Comparison of ENCODE assay signal across 8 cellular contexts in the genomic region with DNA sequence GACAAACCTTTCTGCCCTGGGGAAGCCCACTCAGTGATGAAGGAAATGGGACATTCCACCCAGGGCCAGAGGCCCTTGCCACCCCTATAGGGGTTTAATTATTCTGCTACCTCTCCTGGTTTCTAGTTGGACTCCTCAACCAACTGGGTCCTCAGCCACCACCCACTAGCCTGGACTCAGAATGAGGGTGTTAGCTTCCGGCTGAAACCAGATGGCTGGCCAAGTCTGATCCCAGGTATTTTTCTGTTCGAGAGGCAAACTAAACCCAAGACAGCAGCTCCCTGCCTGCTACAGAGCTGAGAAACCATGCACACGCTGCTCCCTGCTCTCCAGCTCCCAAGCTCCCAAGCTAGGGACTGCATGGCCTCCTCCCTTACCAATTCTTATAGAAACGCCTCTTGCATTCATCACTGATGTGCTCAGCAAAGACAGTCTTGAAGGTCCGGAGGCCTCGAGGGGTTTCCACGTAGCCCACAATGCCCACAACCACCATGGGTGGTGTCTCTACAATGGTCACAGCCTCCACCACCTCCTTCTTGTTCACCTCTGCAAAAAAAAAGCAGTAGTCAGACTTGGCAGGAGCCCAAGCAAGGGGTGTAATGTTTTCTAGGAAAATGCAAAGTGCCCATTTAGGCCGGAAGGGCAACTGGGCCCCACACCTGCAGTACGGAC. TPM values are rescaled to one million over a fixed set of nuclear protein-coding genes. Genes with fewer than 3 reads are reported as not detected.
A peak's percentile ranks its signal among the peaks of the same experiment; 100 is the strongest.
DNase-seq lines count a peak whose midpoint lies in the region; ATAC-seq lines count a peak whose summit lies in the region.

No MANE protein-coding gene starts in this region.

- WGBS in iPS DF 6.9 (ENCODE audit: insufficient coverage, insufficient read length) = no CpG with 5 or more reads among the region's 9 CpGs

- H2AFZ ChIP-seq in ACC112 (ENCODE audit: low read length, unreplicated experiment) = no peak overlapping the region

- H3K4me1 ChIP-seq in ACC112 (ENCODE audit: control insufficient read depth, insufficient read depth, low read length, unreplicated experiment) (peaks cover 16% of the 10 kb centered on the region), iPS DF 6.9 (ENCODE audit: control insufficient read depth, insufficient read depth, low read length) (0 out of 2 replicates have a peak, but pooled peaks cover 1% of the 10 kb centered on the region), stomach smooth muscle (ENCODE audit: control insufficient read depth, insufficient read depth, low read length) (peaks cover 49% of the 10 kb centered on the region)

- peak overlapping the region; percentile 99 for H3K4me3 ChIP-seq in ACC112 (ENCODE audit: low read depth, low read length)
- peak overlapping the region; percentile 8 for H3K4me3 ChIP-seq in H7 (ENCODE audit: insufficient read depth, low read depth, low read length)
- H3K4me3 ChIP-seq in iPS DF 6.9 (ENCODE audit: low read length) = peak overlapping the region; percentile 19; the same call in 1 of the 2 replicates
- H3K4me3 ChIP-seq in stomach smooth muscle (ENCODE audit: low read length in 2 of 2) = peak overlapping the region; percentile 22 to 94

- no peaks in the 10 kb centered on the region for H3K27me3 ChIP-seq in ACC112 (ENCODE audit: insufficient read depth, low read length)
- H3K27me3 ChIP-seq in H7 (ENCODE audit: control insufficient read depth, insufficient read depth, low read length) = no peaks in the 10 kb centered on the region
- no peaks in the 10 kb centered on the region for H3K27me3 ChIP-seq in iPS DF 6.9 (ENCODE audit: control insufficient read depth, insufficient read depth, low read length)
- H3K27me3 ChIP-seq in stomach smooth muscle (ENCODE audit: control insufficient read depth in 1 of 2, insufficient read depth in 2 of 2, low read length in 2 of 2) = no peaks in the 10 kb centered on the region

- peak overlapping the region; percentile 96 to 99 for H3K9ac ChIP-seq in stomach smooth muscle (ENCODE audit: low read length in 2 of 2)

- ATAC-seq in GM18858 (IDR thresholded peaks at IDR 0.05; ENCODE audit: unreplicated experiment) (no peak), HG02885 (IDR thresholded peaks at IDR 0.05; ENCODE audit: poor library complexity, unreplicated experiment) (no peak)

- no peaks in the 10 kb centered on the region for H3K9me3 ChIP-seq in iPS DF 6.9 (ENCODE audit: control insufficient read depth, insufficient read depth, low read length)
- H3K9me3 ChIP-seq in stomach smooth muscle (ENCODE audit: control insufficient read depth in 2 of 2, low read length in 2 of 2) = no peaks in the 10 kb centered on the region

- H3K36me3 ChIP-seq in ACC112 (ENCODE audit: insufficient read depth, low read length) (peaks cover 44% of the 10 kb centered on the region), H7 (replicated peaks; ENCODE audit: control insufficient read depth, insufficient read depth, low read length) (peaks cover 61% of the 10 kb centered on the region), iPS DF 6.9 (ENCODE audit: control insufficient read depth, insufficient read depth, low read length) (peaks cover 56% of the 10 kb centered on the region), stomach smooth muscle (ENCODE audit: control insufficient read depth in 2 of 2, insufficient read depth in 2 of 2, low read length in 2 of 2) (peaks cover 58% of the 10 kb centered on the region in 2 donors)

- DNase-seq in H7 = peak; percentile 30
- peak; percentile 72 for DNase-seq in activated CD8-positive, alpha-beta memory T cell treated with anti-CD3 and anti-CD28 coated beads, Interleukin-2, amount 50 U/mL, for 48 hours
- DNase-seq in iPS DF 6.9 (ENCODE audit: low read depth, low spot score) = no peak
- no peak for DNase-seq in HPDE6-E6E7 (ENCODE audit: extremely low spot score)

- peak overlapping the region; percentile 93 for H3K27ac ChIP-seq in ACC112 (ENCODE audit: low read depth, low read length)
- no peak overlapping the region for H3K27ac ChIP-seq in iPS DF 6.9 (ENCODE audit: low read length)
- peak overlapping the region; percentile 18 for H3K27ac ChIP-seq in stomach smooth muscle (ENCODE audit: low read length)

- H3K79me2 ChIP-seq in ACC112 (ENCODE audit: control insufficient read depth, insufficient read depth, low read length, unreplicated experiment) = peaks cover 58% of the 10 kb centered on the region

RNA-seq across cellular contexts. Expression of gene RPL3, which starts 2.2 kb away (rescaled TPM):
- 3,029 and 3,176 TPM in 2 replicates for total RNA-seq in H7 (2014; rRNA removed; shearing (Covaris generic))

RNA-seq across cellular contexts. Expression of gene SYNGR1, which starts 32.6 kb away (rescaled TPM):
- total RNA-seq in H7 (2014; rRNA removed; shearing (Covaris generic)) = 24.4 and 37.9 TPM in 2 replicates

Comparison
In these comparisons a context has a peak if more than half of its experiments do, and no peak if none do; other contexts are left out.
1. H3K4me3 ChIP-seq: peak in every context shown above with its lines; median percentile 99 in ACC112; 58 in stomach smooth muscle; 19 in iPS DF 6.9; 8 in H7.
2. DNase-seq: peak in H7 (single experiment) and activated CD8-positive, alpha-beta memory T cell treated with anti-CD3 and anti-CD28 coated beads, Interleukin-2, amount 50 U/mL, for 48 hours (single experiment); none in iPS DF 6.9 (single experiment) and HPDE6-E6E7 (single experiment).